Comparison of ENCODE assay signal across 7 cellular contexts in genomic region chr17:77441130-77441920, GRCh38.
A peak's percentile ranks its signal among the peaks of the same experiment; 100 is the strongest.
DNase-seq lines count a peak whose midpoint lies in the region; ATAC-seq and TF ChIP-seq lines count a peak whose summit lies in the region.

No MANE protein-coding gene starts in this region.

- H3K27me3 ChIP-seq in right lobe of liver = no peaks in the 10 kb centered on the region
- H3K27me3 ChIP-seq in thymus (ENCODE audit: control insufficient read depth, insufficient read depth) = no peaks in the 10 kb centered on the region

- H3K4me1 ChIP-seq in right lobe of liver (peaks cover 0 to 39% (median 4%) of the 10 kb centered on the region in 4 donors), thymus (ENCODE audit: control insufficient read depth, insufficient read depth, low read length) (peaks cover 94% of the 10 kb centered on the region)

- WGBS in right lobe of liver (ENCODE audit: insufficient coverage, low coverage, low lambda C conversion rate, missing lambda C conversion rate) = 67% methylated on average over 11 of the region's 15 CpGs
- 3% methylated on average over 15 of the region's 15 CpGs for WGBS in thymus

- intact Hi-C loops in right lobe of liver (cut with DNase I) = no loop called here

- no peaks in the 10 kb centered on the region for H3K9me3 ChIP-seq in right lobe of liver
- no peaks in the 10 kb centered on the region for H3K9me3 ChIP-seq in thymus (ENCODE audit: control insufficient read depth)

- H3K4me3 ChIP-seq in right lobe of liver (no peak overlapping the region), thymus (ENCODE audit: low read length) (peak overlapping the region; percentile 32)

- H3K36me3 ChIP-seq in right lobe of liver (no peaks in the 10 kb centered on the region), thymus (ENCODE audit: control insufficient read depth, insufficient read depth) (peaks cover 3% of the 10 kb centered on the region)

- no peak for TF ChIP-seq CTCF in right lobe of liver (IDR thresholded peaks at IDR 0.05)

- DNase-seq in NCI-H2171 treated with DMSO at 0.1 percent for 48 hours (lab: John Stamatoyannopoulos, UW) (peak; percentile 89), activated T-cell treated with anti-CD3 and anti-CD28 coated beads for 1 hour (ENCODE audit: low read depth) (peak; percentile 55), right lobe of liver (peak in 1 of 3 donors; percentile 25), iPS-NIHi7 (ENCODE audit: extremely low spot score) (no peak)

- no peak for TF ChIP-seq POLR2A in right lobe of liver (IDR thresholded peaks at IDR 0.05)

- peak overlapping the region in 2 of 3 donors; percentile 37 to 40 for H3K27ac ChIP-seq in right lobe of liver
- H3K27ac ChIP-seq in thymus (ENCODE audit: low read depth) = peak overlapping the region; percentile 98

- ATAC-seq in GM18858 (IDR thresholded peaks at IDR 0.05; ENCODE audit: unreplicated experiment) (peak; percentile 49), HG02763 (IDR thresholded peaks at IDR 0.05; ENCODE audit: unreplicated experiment) (peak; percentile 37), right lobe of liver (peak in 3 of 4 donors; percentile 4 to 20 (median 14))
